ENCODE assay signal across 28 cellular contexts in genomic region chr11:31262761-31263160, GRCh38.
A peak's percentile ranks its signal among the peaks of the same experiment; 100 is the strongest.
DNase-seq lines count a peak whose midpoint lies in the region; ATAC-seq and TF ChIP-seq lines count a peak whose summit lies in the region.
"Had no signal": no experiment of that assay in that cellular context is flagged by ENCODE, and none has a peak within 500 bp of the region (broad histone marks: within the 10 kb centered on the region; RNA-seq: fewer than 3 reads in every experiment).

No MANE protein-coding gene starts in this region.

- peak; percentile 2 for DNase-seq in EL
- peak; percentile 15 for DNase-seq in M059J (ENCODE audit: low read depth)
- DNase-seq in fibroblast of lung (ENCODE audit: low read depth in 2 of 2) = peak; percentile 3 to 14
- DNase-seq in skeletal muscle cell (ENCODE audit: low read depth) = peak; percentile 31
- DNase-seq in NCI-H1694 (lab: John Stamatoyannopoulos, UW) = no peak
- DNase-seq in left ventricle myocardium superior = no peak
- no peak for DNase-seq in mesothelial cell of epicardium (ENCODE audit: low spot score in 2 of 2, unreplicated experiment in 2 of 2)
- no peak for DNase-seq in CD8-positive, alpha-beta memory T cell
- DNase-seq: activated CD4-positive, alpha-beta T cell treated with anti-CD3 and anti-CD28 coated beads, Interleukin-2, amount 50 U/mL, for 4 hours; activated naive CD4-positive, alpha-beta T cell treated with anti-CD3 and anti-CD28 coated beads, Interleukin-2, amount 50 U/mL, for 16 hours; AML-193; cerebellar nuclear complex; DMS79 treated with DMSO at 0.1 percent for 48 hours; H7; hypothalamus; NCI-H1092; NCI-H1930; NCI-H345; NCI-H748 treated with DMSO at 0.1 percent for 48 hours; posterior cingulate gyrus; stimulated activated CD8-positive, alpha-beta memory T cell treated with anti-CD3 and anti-CD28 coated beads, Interleukin-4, amount 100 ng/mL, for 48 hours; T-helper 9 cell; upper lobe of left lung had no signal

- no peaks in the 10 kb centered on the region for H4K20me1 ChIP-seq in fibroblast of lung (ENCODE audit: control insufficient read depth, extremely low read depth, insufficient read depth, low read length)

- H3K4me3 ChIP-seq in fibroblast of lung (replicated peaks in 1 of 4; ENCODE audit: control extremely low read depth in 1 of 4, insufficient read depth in 1 of 4, low read depth in 3 of 4, low read length in 4 of 4) (no peak overlapping the region), skeletal muscle cell (ENCODE audit: low read depth, low read length) (no peak overlapping the region)
- H3K4me3 ChIP-seq in CD8-positive, alpha-beta memory T cell (ENCODE audit: low read length) = no peak overlapping the region
- H3K4me3 ChIP-seq: gastroesophageal sphincter, lung, neural progenitor cell, upper lobe of left lung had no signal

- no peak overlapping the region for H3K9ac ChIP-seq in fibroblast of lung (ENCODE audit: insufficient read depth, low read length)
- H3K9ac ChIP-seq: neural progenitor cell had no signal

- no peak overlapping the region for H3K4me3 Mint-ChIP-seq in mesothelial cell of epicardium
- H3K4me3 Mint-ChIP-seq in CD8-positive, alpha-beta memory T cell = no peak overlapping the region
- H3K4me3 Mint-ChIP-seq: neural progenitor cell, WTC11 had no signal

- H3K4me1 Mint-ChIP-seq in mesothelial cell of epicardium = peaks cover 10% of the 10 kb centered on the region
- H3K4me1 Mint-ChIP-seq in CD8-positive, alpha-beta memory T cell = no peaks in the 10 kb centered on the region
- H3K4me1 Mint-ChIP-seq: neural progenitor cell, WTC11 had no signal

- no peaks in the 10 kb centered on the region for H3K4me1 ChIP-seq in fibroblast of lung (ENCODE audit: control insufficient read depth, extremely low read depth, insufficient read depth, low read length)
- H3K4me1 ChIP-seq in CD8-positive, alpha-beta memory T cell (ENCODE audit: insufficient read depth, low read length) = no peaks in the 10 kb centered on the region
- H3K4me1 ChIP-seq: gastroesophageal sphincter, upper lobe of left lung had no signal

- ATAC-seq in left ventricle myocardium superior = no peak
- ATAC-seq: gastroesophageal sphincter, WTC11 had no signal

- H3K79me2 ChIP-seq in fibroblast of lung (ENCODE audit: control insufficient read depth, insufficient read depth, low read length) = no peaks in the 10 kb centered on the region

- intact Hi-C loops in left ventricle myocardium superior (cut with micrococcal nuclease) = no loop called here

- H3K27me3 Mint-ChIP-seq in mesothelial cell of epicardium (ENCODE audit: low read depth) = no peaks in the 10 kb centered on the region
- peaks cover 3% of the 10 kb centered on the region in 2 donors for H3K27me3 Mint-ChIP-seq in CD8-positive, alpha-beta memory T cell

- no peak overlapping the region for H2AFZ ChIP-seq in fibroblast of lung (ENCODE audit: low read length)
- H2AFZ ChIP-seq: neural progenitor cell had no signal

- H3K36me3 ChIP-seq in fibroblast of lung (ENCODE audit: control insufficient read depth, insufficient read depth, low read length) = no peaks in the 10 kb centered on the region
- no peaks in the 10 kb centered on the region for H3K36me3 ChIP-seq in CD8-positive, alpha-beta memory T cell (ENCODE audit: insufficient read depth, low read length)
- H3K36me3 ChIP-seq: gastroesophageal sphincter, neural progenitor cell, upper lobe of left lung had no signal

- CTCF ChIA-PET in CD8-positive, alpha-beta memory T cell (lab: Charles Lee) = no interaction called here

- H3K27ac ChIP-seq in fibroblast of lung (ENCODE audit: insufficient read depth, low read length) = no peak overlapping the region
- H3K27ac ChIP-seq in CD8-positive, alpha-beta memory T cell (ENCODE audit: low read depth, low read length) = no peak overlapping the region
- H3K27ac ChIP-seq: epithelial cell of prostate, gastroesophageal sphincter, neural progenitor cell, upper lobe of left lung had no signal

- POLR2A ChIA-PET in CD8-positive, alpha-beta memory T cell (lab: Charles Lee) = no interaction called here

- TF ChIP-seq CTCF in fibroblast of lung (conservative IDR thresholded peaks at IDR 0.05 in 1 of 2, IDR thresholded peaks at IDR 0.05 in 1 of 2; ENCODE audit: low read depth in 1 of 2, low read length in 2 of 2) (no peak), mesothelial cell of epicardium (IDR thresholded peaks at IDR 0.05; ENCODE audit: unreplicated experiment) (no peak)

- no peak overlapping the region for H3K27ac Mint-ChIP-seq in mesothelial cell of epicardium
- no peak overlapping the region for H3K27ac Mint-ChIP-seq in CD8-positive, alpha-beta memory T cell
- H3K27ac Mint-ChIP-seq: neural progenitor cell, WTC11 had no signal

- H3K9me3 ChIP-seq in fibroblast of lung (ENCODE audit: control insufficient read depth, insufficient read depth, low read depth, low read length) = no peaks in the 10 kb centered on the region
- no peaks in the 10 kb centered on the region for H3K9me3 ChIP-seq in CD8-positive, alpha-beta memory T cell (ENCODE audit: low read length)
- H3K9me3 ChIP-seq: gastroesophageal sphincter, upper lobe of left lung had no signal

- no peaks in the 10 kb centered on the region for H3K9me3 Mint-ChIP-seq in mesothelial cell of epicardium
- H3K9me3 Mint-ChIP-seq in CD8-positive, alpha-beta memory T cell = no peaks in the 10 kb centered on the region
- H3K9me3 Mint-ChIP-seq: neural progenitor cell had no signal

- H3K4me2 ChIP-seq in fibroblast of lung (ENCODE audit: extremely low read depth, insufficient read depth, low read length) = no peak overlapping the region
- H3K4me2 ChIP-seq: neural progenitor cell had no signal

- H3K36me3 Mint-ChIP-seq in mesothelial cell of epicardium = no peaks in the 10 kb centered on the region
- H3K36me3 Mint-ChIP-seq in CD8-positive, alpha-beta memory T cell = no peaks in the 10 kb centered on the region
- H3K36me3 Mint-ChIP-seq: neural progenitor cell, WTC11 had no signal

- H3K27me3 ChIP-seq in fibroblast of lung (ENCODE audit: control insufficient read depth, insufficient read depth, low read length) = no peaks in the 10 kb centered on the region
- H3K27me3 ChIP-seq in CD8-positive, alpha-beta memory T cell (ENCODE audit: insufficient read depth, low read length, poor library complexity, severe bottlenecking) = no peaks in the 10 kb centered on the region
- H3K27me3 ChIP-seq: gastroesophageal sphincter, neural progenitor cell, upper lobe of left lung had no signal

Comparison
In these comparisons a context has a peak if more than half of its experiments do, and no peak if none do; other contexts are left out.
1. DNase-seq: peak in EL (single experiment), M059J (single experiment), fibroblast of lung (2 of 2) and skeletal muscle cell (single experiment); none in NCI-H1694 (single experiment), left ventricle myocardium superior (single experiment), mesothelial cell of epicardium (0 of 2) and CD8-positive, alpha-beta memory T cell (0 of 5).